8 cellular contexts compared by ENCODE assay signal in the genomic region with DNA sequence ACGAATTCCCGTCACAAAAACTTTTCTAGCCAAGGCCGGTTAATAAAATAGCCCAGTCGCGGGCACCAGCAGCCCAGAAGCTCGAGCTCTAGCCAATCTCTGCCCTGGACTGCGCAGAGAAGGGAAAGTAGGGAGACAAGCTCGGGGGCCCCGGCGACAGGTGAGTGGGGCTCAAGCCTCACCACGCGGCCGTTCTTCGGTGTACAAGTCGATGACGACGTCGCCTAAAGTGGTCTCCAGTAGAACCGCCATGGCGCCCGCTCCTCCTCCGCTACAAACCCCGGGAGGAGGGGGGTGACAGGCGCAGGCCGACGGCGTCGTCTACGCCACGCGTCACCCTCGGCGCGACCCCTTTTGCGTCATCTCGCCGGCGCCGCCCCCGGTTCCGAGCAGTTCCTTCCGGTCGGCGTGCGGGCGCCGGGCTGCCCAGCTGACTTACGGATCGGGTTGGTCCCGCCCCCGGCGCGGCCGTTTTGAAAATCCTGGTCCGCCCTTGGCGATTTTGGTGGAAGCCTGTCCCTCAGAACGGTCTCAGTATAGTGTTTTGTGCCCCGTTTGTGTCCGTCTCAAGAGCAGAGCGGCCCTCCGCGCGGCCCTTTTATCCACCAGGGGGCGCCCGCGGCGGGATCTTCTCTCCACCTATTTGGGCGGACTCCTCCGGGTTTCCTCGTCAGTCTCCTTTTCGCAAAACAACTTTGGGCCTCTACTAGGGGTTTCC. TPM values are rescaled to one million over a fixed set of nuclear protein-coding genes. Genes with fewer than 3 reads are reported as not detected.
A peak's percentile ranks its signal among the peaks of the same experiment; 100 is the strongest.
DNase-seq lines count a peak whose midpoint lies in the region; ATAC-seq, FAIRE-seq and TF ChIP-seq lines count a peak whose summit lies in the region.

Gene PPIL4, minus strand, starts transcription at position 290 of the 718 bp plus-strand sequence. Its CDS starts 38 bp downstream, at position 252.

- H3F3A ChIP-seq in DOHH2 (ENCODE audit: control insufficient read depth, insufficient read depth): peaks cover 5% of the 10 kb centered on the region; the same call in 1 of the 2 replicates

- H3K4me2 ChIP-seq in DOHH2 (ENCODE audit: low read length): peak within 1 kb of the TSS; percentile 90
- H3K4me2 ChIP-seq in KMS-11: peak within 1 kb of the TSS; percentile 84

- TF ChIP-seq CTCF in DOHH2 (IDR thresholded peaks at IDR 0.05; ENCODE audit: low read depth, low read length, poor library complexity, severe bottlenecking) (peak; percentile 100), KMS-11 (conservative IDR thresholded peaks at IDR 0.05; ENCODE audit: low read depth, low read length) (peak; percentile 95), esophagus squamous epithelium (IDR thresholded peaks at IDR 0.05) (peak; percentile 71 to 96 (median 88))

- H3K36me3 Mint-ChIP-seq in naive B cell: peaks cover 0 to 4% of the 10 kb centered on the region in 2 donors
- H3K36me3 Mint-ChIP-seq in stimulated activated memory B cell treated with anti-CD40 and anti-IgM and Interleukin-4, amounts not matched to agents 10 μg/mL and 1 μg/mL and 100 μg/mL, for 72 hours: no peaks in the 10 kb centered on the region

- H3K4me1 ChIP-seq in DOHH2 (ENCODE audit: control insufficient read depth, low read length) (peaks cover 21% of the 10 kb centered on the region), KMS-11 (ENCODE audit: low read depth, poor library complexity, severe bottlenecking) (peaks cover 7% of the 10 kb centered on the region), esophagus squamous epithelium (peaks cover 2 to 45% (median 23%) of the 10 kb centered on the region in 3 donors)

- ATAC-seq in GM21737 (IDR thresholded peaks at IDR 0.05; ENCODE audit: unreplicated experiment) (peak; percentile 92), naive B cell (ENCODE audit: low read depth in 2 of 2) (peak; percentile 84 to 85)
- ATAC-seq in stimulated activated memory B cell treated with anti-CD40 and anti-IgM and Interleukin-4, amounts not matched to agents 10 μg/mL and 1 μg/mL and 100 μg/mL, for 72 hours: peak; percentile 98

- intact Hi-C loops in esophagus squamous epithelium (cut with DNase I): no loop called here

- peak within 1 kb of the TSS; percentile 90 to 100 (median 96) for H3K4me3 Mint-ChIP-seq in naive B cell
- H3K4me3 Mint-ChIP-seq in stimulated activated memory B cell treated with anti-CD40 and anti-IgM and Interleukin-4, amounts not matched to agents 10 μg/mL and 1 μg/mL and 100 μg/mL, for 72 hours: peak within 1 kb of the TSS; percentile 96

- H3K27ac ChIP-seq in DOHH2 (ENCODE audit: low read depth, low read length): peak within 1 kb of the TSS; percentile 72
- H3K27ac ChIP-seq in KMS-11: peak within 1 kb of the TSS; percentile 82
- H3K27ac ChIP-seq in esophagus squamous epithelium: peak within 1 kb of the TSS; percentile 87 to 97 (median 96)

- H3K4me3 ChIP-seq in DOHH2 (ENCODE audit: low read length) (peak within 1 kb of the TSS; percentile 92), KMS-11 (IDR thresholded peaks at IDR 0.05; ENCODE audit: insufficient read depth, low read depth, low read length) (peak within 1 kb of the TSS; percentile 50), esophagus squamous epithelium (peak within 1 kb of the TSS; percentile 57 to 96 (median 84))

- 0 to 1% methylated on average over 28 to 35 of the region's 71 CpGs for WGBS in esophagus squamous epithelium, 2 donors

- peaks cover 22 to 54% (median 39%) of the 10 kb centered on the region in 3 donors for H3K4me1 Mint-ChIP-seq in naive B cell
- peaks cover 46% of the 10 kb centered on the region for H3K4me1 Mint-ChIP-seq in stimulated activated memory B cell treated with anti-CD40 and anti-IgM and Interleukin-4, amounts not matched to agents 10 μg/mL and 1 μg/mL and 100 μg/mL, for 72 hours

- H3K9me3 ChIP-seq in DOHH2 (ENCODE audit: control insufficient read depth, insufficient read depth, low read length): no peaks in the 10 kb centered on the region
- no peaks in the 10 kb centered on the region for H3K9me3 ChIP-seq in esophagus squamous epithelium

- DNase-seq in RCC 7860 (ENCODE audit: low spot score): peak; percentile 77
- peak; percentile 94 for DNase-seq in activated T-helper 1 cell treated with Interleukin-2 at 50 U/mL for 16 hours (ENCODE audit: low read depth)
- peak; percentile 86 for DNase-seq in esophagus squamous epithelium (lab: John Stamatoyannopoulos, UW)
- peak; percentile 97 for DNase-seq in naive B cell

- TF ChIP-seq POLR2A in esophagus squamous epithelium (IDR thresholded peaks at IDR 0.05): peak in 3 of 4 donors; percentile 73 to 88 (median 86)

- peaks cover 3% of the 10 kb centered on the region; the same call in 1 of the 2 replicates for H4K20me1 ChIP-seq in DOHH2 (ENCODE audit: control insufficient read depth, insufficient read depth, low read depth, low read length)
- no peaks in the 10 kb centered on the region for H4K20me1 ChIP-seq in KMS-11 (ENCODE audit: insufficient read depth)

- H3K27me3 ChIP-seq in DOHH2 (ENCODE audit: control insufficient read depth, low read length) (no peaks in the 10 kb centered on the region), KMS-11 (ENCODE audit: insufficient read depth, low read depth) (peaks cover 8% of the 10 kb centered on the region; the same call in 1 of the 2 replicates), esophagus squamous epithelium (no peaks in the 10 kb centered on the region)

- peaks cover 0 to 2% (median 0%) of the 10 kb centered on the region in 7 donors for H3K9me3 Mint-ChIP-seq in naive B cell
- no peaks in the 10 kb centered on the region for H3K9me3 Mint-ChIP-seq in stimulated activated memory B cell treated with anti-CD40 and anti-IgM and Interleukin-4, amounts not matched to agents 10 μg/mL and 1 μg/mL and 100 μg/mL, for 72 hours

- peak within 1 kb of the TSS; percentile 87 for H3K9ac ChIP-seq in KMS-11

- no peaks in the 10 kb centered on the region for H3K9me2 ChIP-seq in DOHH2 (replicated peaks; ENCODE audit: control insufficient read depth, low read length)

- H3K36me3 ChIP-seq in DOHH2 (ENCODE audit: control insufficient read depth, low read length) (peaks cover 15% of the 10 kb centered on the region), KMS-11 (ENCODE audit: insufficient read depth) (no peaks in the 10 kb centered on the region), esophagus squamous epithelium (peaks cover 0 to 5% (median 0%) of the 10 kb centered on the region in 3 donors)

- peak within 1 kb of the TSS; percentile 99 to 100 (median 100) for H3K27ac Mint-ChIP-seq in naive B cell
- peak within 1 kb of the TSS; percentile 97 for H3K27ac Mint-ChIP-seq in stimulated activated memory B cell treated with anti-CD40 and anti-IgM and Interleukin-4, amounts not matched to agents 10 μg/mL and 1 μg/mL and 100 μg/mL, for 72 hours

- peaks cover 0 to 8% (median 0%) of the 10 kb centered on the region in 3 donors for H3K27me3 Mint-ChIP-seq in naive B cell
- no peaks in the 10 kb centered on the region for H3K27me3 Mint-ChIP-seq in stimulated activated memory B cell treated with anti-CD40 and anti-IgM and Interleukin-4, amounts not matched to agents 10 μg/mL and 1 μg/mL and 100 μg/mL, for 72 hours

- H3K79me2 ChIP-seq in DOHH2 (ENCODE audit: control insufficient read depth, low read length): peaks cover 48% of the 10 kb centered on the region
- peaks cover 36% of the 10 kb centered on the region for H3K79me2 ChIP-seq in KMS-11 (ENCODE audit: insufficient read depth, low read depth)

- no peak for FAIRE-seq in RCC 7860 (lab: Jason Lieb, UNC)

- H2AFZ ChIP-seq in KMS-11 (ENCODE audit: low read depth): peak within 1 kb of the TSS; percentile 95

RNA-seq across cellular contexts. Expression of gene PPIL4, which starts in this region (rescaled TPM):
- total RNA-seq in esophagus squamous epithelium: 10 to 100 TPM in 3 of 4 donors, 1 to 10 TPM in 1; 9.4 to 25.2 (median 16.2) TPM
- polyA plus RNA-seq in naive B cell (ENCODE audit: low read depth in 6 of 6): 10 to 100 TPM; 10.4 to 16.2 (median 14.5) TPM

Comparison
In these comparisons a context has a peak if more than half of its experiments do, and no peak if none do; other contexts are left out.
1. Peak in every context shown above with its lines: DNase-seq, ATAC-seq, H3K4me3 ChIP-seq and H3K27ac ChIP-seq.